In the genomic region with DNA sequence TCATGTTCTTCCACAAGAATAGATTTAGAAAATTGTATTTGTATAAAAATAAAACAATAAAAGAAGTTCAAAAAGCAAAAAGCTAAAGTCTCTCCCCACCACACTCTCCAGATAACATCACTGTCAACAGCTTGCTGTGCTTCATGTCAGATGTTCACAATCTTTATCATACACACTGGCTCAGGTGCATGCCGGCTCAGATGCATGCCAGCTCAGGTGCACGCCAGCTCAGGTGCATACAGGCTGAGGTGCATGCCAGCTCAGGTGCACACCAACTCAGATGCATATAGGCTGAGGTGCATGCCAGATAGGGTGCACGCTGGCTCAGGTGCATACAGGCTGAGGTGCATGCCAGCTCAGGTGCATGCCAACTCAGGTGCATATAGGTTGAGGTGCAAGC, we compare ENCODE assay signal across 25 cellular contexts. TPM values are rescaled to one million over a fixed set of nuclear protein-coding genes. Genes with fewer than 3 reads are reported as not detected.
DNase-seq lines count a peak whose midpoint lies in the region; ATAC-seq and TF ChIP-seq lines count a peak whose summit lies in the region.
"Had no signal": no experiment of that assay in that cellular context is flagged by ENCODE, and none has a peak within 500 bp of the region (broad histone marks: within the 10 kb centered on the region; RNA-seq: fewer than 3 reads in every experiment).

No MANE protein-coding gene starts in this region.

- no peaks in the 10 kb centered on the region for H3F3A ChIP-seq in neural cell (ENCODE audit: insufficient read depth, low read length, poor library complexity, severe bottlenecking)

- H3K18ac ChIP-seq in IMR-90 (ENCODE audit: low read depth, low read length): 0 out of 2 replicates have a peak overlapping the region, but pooled peaks have one; percentile 22

- TF ChIP-seq RAD21 in IMR-90 (IDR thresholded peaks at IDR 0.05; ENCODE audit: low read length) (no peak), neural cell (conservative IDR thresholded peaks at IDR 0.05) (no peak)

- peaks cover 86% of the 10 kb centered on the region for H3K4me1 Mint-ChIP-seq in activated CD8-positive, alpha-beta T cell treated with anti-CD3 and anti-CD28 coated beads for 36 hours (ENCODE audit: low read depth)
- peaks cover 93% of the 10 kb centered on the region for H3K4me1 Mint-ChIP-seq in activated CD8-positive, alpha-beta T cell treated with anti-CD3 and anti-CD28 coated beads, Interleukin-2, amount 10 ng/mL, durations not matched to agents 7 days and 5 days (ENCODE audit: low read depth)
- H3K4me1 Mint-ChIP-seq in activated T-helper 2 cell treated with anti-CD3 and anti-CD28 coated beads, Interferon-gamma antibody, Interleukin-2, Interleukin-4, amounts not matched to agents 10 μg/mL and 5 μg/mL and 100 μg/mL, durations not matched to agents 14 hours and 24 hours and 36 hours (ENCODE audit: low read depth): peaks cover 78% of the 10 kb centered on the region

- H4K20me1 ChIP-seq in IMR-90 (ENCODE audit: insufficient read depth, low read length) (no peaks in the 10 kb centered on the region), neural cell (ENCODE audit: insufficient read depth) (no peaks in the 10 kb centered on the region)

- no peak overlapping the region for H3K14ac ChIP-seq in IMR-90 (replicated peaks; ENCODE audit: low read depth, low read length)

- no peak overlapping the region for H3K23ac ChIP-seq in IMR-90 (ENCODE audit: low read depth, low read length)

- no peak overlapping the region for H2AK9ac ChIP-seq in IMR-90 (replicated peaks; ENCODE audit: low read depth, low read length, poor library complexity)

- TF ChIP-seq POLR2A in IMR-90 (IDR thresholded peaks at IDR 0.05; ENCODE audit: low read depth, low read length): no peak

- H3K9me3 ChIP-seq in IMR-90 (ENCODE audit: control insufficient read depth, insufficient read depth, low read length): no peaks in the 10 kb centered on the region
- H3K9me3 ChIP-seq in neural cell (ENCODE audit: low read length): no peaks in the 10 kb centered on the region
- H3K9me3 ChIP-seq: ascending aorta, SJSA1, suprapubic skin had no signal

- DNase-seq in activated CD8-positive, alpha-beta T cell treated with anti-CD3 and anti-CD28 coated beads for 36 hours: no peak
- no peak for DNase-seq in activated CD8-positive, alpha-beta T cell treated with anti-CD3 and anti-CD28 coated beads, Interleukin-2, amount 10 ng/mL, durations not matched to agents 7 days and 5 days
- DNase-seq in IMR-90 (no peak), substantia nigra (lab: John Stamatoyannopoulos, UW) (no peak)
- no peak for DNase-seq in activated T-helper 2 cell treated with anti-CD3 and anti-CD28 coated beads, Interferon-gamma antibody, Interleukin-2, Interleukin-4, amounts not matched to agents 10 μg/mL and 5 μg/mL and 100 μg/mL, durations not matched to agents 14 hours and 24 hours and 36 hours (ENCODE audit: low spot score)
- no peak for DNase-seq in stimulated activated naive CD8-positive, alpha-beta T cell treated with anti-CD3 and anti-CD28 coated beads, Interleukin-15, Interleukin-2, amounts not matched to agents 100 U/mL and 50 U/mL, for 24 hours
- DNase-seq: activated naive CD4-positive, alpha-beta T cell; caudate nucleus; foreskin fibroblast; hippocampal formation; left ventricle myocardium superior; NCI-H1092 treated with DMSO at 0.1 percent for 48 hours; NCI-H2029 treated with DMSO at 0.1 percent for 48 hours; NK-92 treated with Interleukin-12 subunit alpha and Interleukin-12 subunit beta, amount 100 ng/mL, for 24 hours; WERI-Rb-1 had no signal

- H2BK15ac ChIP-seq in IMR-90 (ENCODE audit: low read depth, low read length): no peak overlapping the region

- no peak overlapping the region for H3K4me2 ChIP-seq in IMR-90 (ENCODE audit: low read depth, low read length)
- no peak overlapping the region for H3K4me2 ChIP-seq in neural cell (ENCODE audit: low read length)
- H3K4me2 ChIP-seq: neural progenitor cell had no signal

- in situ Hi-C loops in IMR-90 (cut with MboI; ENCODE audit: low sequenced_read_pairs): no loop called here

- no peaks in the 10 kb centered on the region for H3K27me3 Mint-ChIP-seq in activated CD8-positive, alpha-beta T cell treated with anti-CD3 and anti-CD28 coated beads for 36 hours
- no peaks in the 10 kb centered on the region for H3K27me3 Mint-ChIP-seq in activated CD8-positive, alpha-beta T cell treated with anti-CD3 and anti-CD28 coated beads, Interleukin-2, amount 10 ng/mL, durations not matched to agents 7 days and 5 days (ENCODE audit: low read depth)
- no peaks in the 10 kb centered on the region for H3K27me3 Mint-ChIP-seq in activated T-helper 2 cell treated with anti-CD3 and anti-CD28 coated beads, Interferon-gamma antibody, Interleukin-2, Interleukin-4, amounts not matched to agents 10 μg/mL and 5 μg/mL and 100 μg/mL, durations not matched to agents 14 hours and 24 hours and 36 hours (ENCODE audit: low read depth)
- H3K27me3 Mint-ChIP-seq: progenitor cell of endocrine pancreas had no signal

- H2BK120ac ChIP-seq in IMR-90 (ENCODE audit: low read depth, low read length): no peak overlapping the region; the same call in 1 of the 2 replicates

- intact Hi-C loops in activated CD8-positive, alpha-beta T cell treated with anti-CD3 and anti-CD28 coated beads for 36 hours (cut with micrococcal nuclease): no loop called here
- intact Hi-C loops in IMR-90 (cut with micrococcal nuclease): no loop called here
- intact Hi-C loops in activated T-helper 2 cell treated with anti-CD3 and anti-CD28 coated beads, Interferon-gamma antibody, Interleukin-2, Interleukin-4, amounts not matched to agents 10 μg/mL and 5 μg/mL and 100 μg/mL, durations not matched to agents 14 hours and 24 hours and 36 hours (cut with micrococcal nuclease): no loop called here

- no peak overlapping the region for H2BK5ac ChIP-seq in IMR-90 (ENCODE audit: low read depth, low read length, poor library complexity, severe bottlenecking)

- H3K9me1 ChIP-seq in IMR-90 (ENCODE audit: insufficient read depth, low read length): peaks cover 7% of the 10 kb centered on the region

- H3K4me3 ChIP-seq in IMR-90 (ENCODE audit: insufficient read depth, low read depth, low read length): no peak overlapping the region
- H3K4me3 ChIP-seq in neural cell (ENCODE audit: low read length): peak overlapping the region; percentile 22
- H3K4me3 ChIP-seq: ascending aorta, dorsolateral prefrontal cortex, neural progenitor cell, SJSA1, suprapubic skin had no signal

- no peaks in the 10 kb centered on the region for H3K36me3 ChIP-seq in IMR-90 (ENCODE audit: control insufficient read depth, insufficient read depth, low read length)
- no peaks in the 10 kb centered on the region for H3K36me3 ChIP-seq in neural cell (ENCODE audit: insufficient read depth, low read length)
- H3K36me3 ChIP-seq: ascending aorta, neural progenitor cell, SJSA1, suprapubic skin, WERI-Rb-1 had no signal

- peaks cover 56% of the 10 kb centered on the region for H3K79me2 ChIP-seq in neural cell (replicated peaks; ENCODE audit: insufficient read depth, low read length)

- H2BK20ac ChIP-seq in IMR-90 (ENCODE audit: low read depth, low read length): no peak overlapping the region

- TF ChIP-seq CTCF in activated CD8-positive, alpha-beta T cell treated with anti-CD3 and anti-CD28 coated beads for 36 hours (IDR thresholded peaks at IDR 0.05): no peak
- TF ChIP-seq CTCF in IMR-90 (conservative IDR thresholded peaks at IDR 0.05; ENCODE audit: low read depth, low read length) (no peak), neural cell (IDR thresholded peaks at IDR 0.05; ENCODE audit: poor library complexity, severe bottlenecking) (no peak)

- no peak overlapping the region for H4K5ac ChIP-seq in IMR-90 (ENCODE audit: low read depth, low read length)

- dilution Hi-C loops in IMR-90 (cut with HindIII; ENCODE audit: low sequenced_read_pairs, unreplicated experiment): no loop called here

- peak overlapping the region; percentile 95 for H3K27ac Mint-ChIP-seq in activated CD8-positive, alpha-beta T cell treated with anti-CD3 and anti-CD28 coated beads for 36 hours
- H3K27ac Mint-ChIP-seq in activated CD8-positive, alpha-beta T cell treated with anti-CD3 and anti-CD28 coated beads, Interleukin-2, amount 10 ng/mL, durations not matched to agents 7 days and 5 days: no peak overlapping the region
- peak overlapping the region; percentile 70 for H3K27ac Mint-ChIP-seq in activated T-helper 2 cell treated with anti-CD3 and anti-CD28 coated beads, Interferon-gamma antibody, Interleukin-2, Interleukin-4, amounts not matched to agents 10 μg/mL and 5 μg/mL and 100 μg/mL, durations not matched to agents 14 hours and 24 hours and 36 hours
- H3K27ac Mint-ChIP-seq: neural progenitor cell, progenitor cell of endocrine pancreas had no signal

- H3K36me3 Mint-ChIP-seq in activated CD8-positive, alpha-beta T cell treated with anti-CD3 and anti-CD28 coated beads for 36 hours (ENCODE audit: low read depth): peaks cover 85% of the 10 kb centered on the region
- H3K36me3 Mint-ChIP-seq in activated CD8-positive, alpha-beta T cell treated with anti-CD3 and anti-CD28 coated beads, Interleukin-2, amount 10 ng/mL, durations not matched to agents 7 days and 5 days (ENCODE audit: low read depth): peaks cover 89% of the 10 kb centered on the region
- H3K36me3 Mint-ChIP-seq in activated T-helper 2 cell treated with anti-CD3 and anti-CD28 coated beads, Interferon-gamma antibody, Interleukin-2, Interleukin-4, amounts not matched to agents 10 μg/mL and 5 μg/mL and 100 μg/mL, durations not matched to agents 14 hours and 24 hours and 36 hours (ENCODE audit: low read depth): peaks cover 90% of the 10 kb centered on the region

- H2AFZ ChIP-seq in IMR-90 (replicated peaks; ENCODE audit: low read length, poor library complexity) (no peak overlapping the region), neural cell (ENCODE audit: low read depth, low read length) (no peak overlapping the region)
- H2AFZ ChIP-seq: neural progenitor cell had no signal

- H3K56ac ChIP-seq in IMR-90 (ENCODE audit: extremely low read depth, insufficient read depth, low read length): no peak overlapping the region

- H4K8ac ChIP-seq in IMR-90 (ENCODE audit: low read depth in 2 of 2, low read length in 2 of 2): no peak overlapping the region

- H4K91ac ChIP-seq in IMR-90 (ENCODE audit: insufficient read depth, low read depth, low read length): no peak overlapping the region

- WGBS in IMR-90 (ENCODE audit: extremely low coverage in 2 of 2, insufficient read length in 1 of 2), 2 experiments: no CpG with 5 or more reads among the region's 3 CpGs

- no peaks in the 10 kb centered on the region for H3K9me3 Mint-ChIP-seq in activated CD8-positive, alpha-beta T cell treated with anti-CD3 and anti-CD28 coated beads for 36 hours
- H3K9me3 Mint-ChIP-seq in activated CD8-positive, alpha-beta T cell treated with anti-CD3 and anti-CD28 coated beads, Interleukin-2, amount 10 ng/mL, durations not matched to agents 7 days and 5 days (ENCODE audit: insufficient read depth): no peaks in the 10 kb centered on the region
- no peaks in the 10 kb centered on the region for H3K9me3 Mint-ChIP-seq in activated T-helper 2 cell treated with anti-CD3 and anti-CD28 coated beads, Interferon-gamma antibody, Interleukin-2, Interleukin-4, amounts not matched to agents 10 μg/mL and 5 μg/mL and 100 μg/mL, durations not matched to agents 14 hours and 24 hours and 36 hours
- H3K9me3 Mint-ChIP-seq: neural progenitor cell had no signal

- no peaks in the 10 kb centered on the region for H3K27me3 ChIP-seq in IMR-90 (ENCODE audit: control insufficient read depth, insufficient read depth, low read length)
- H3K27me3 ChIP-seq in neural cell (ENCODE audit: insufficient read depth, low read depth, low read length): no peaks in the 10 kb centered on the region
- H3K27me3 ChIP-seq: ascending aorta, dorsolateral prefrontal cortex, neural progenitor cell, suprapubic skin had no signal

- TF ChIP-seq EP300 in neural cell (conservative IDR thresholded peaks at IDR 0.05; ENCODE audit: poor library complexity, severe bottlenecking): no peak

- ATAC-seq in activated CD8-positive, alpha-beta T cell treated with anti-CD3 and anti-CD28 coated beads for 36 hours: no peak
- no peak for ATAC-seq in activated CD8-positive, alpha-beta T cell treated with anti-CD3 and anti-CD28 coated beads, Interleukin-2, amount 10 ng/mL, durations not matched to agents 7 days and 5 days
- ATAC-seq in IMR-90 (ENCODE audit: low read depth) (no peak), GM18502 (IDR thresholded peaks at IDR 0.05; ENCODE audit: poor library complexity, unreplicated experiment) (no peak)
- ATAC-seq in stimulated activated naive CD8-positive, alpha-beta T cell treated with anti-CD3 and anti-CD28 coated beads, Interleukin-15, Interleukin-2, amounts not matched to agents 100 U/mL and 50 U/mL, for 24 hours: no peak
- ATAC-seq: left ventricle myocardium superior, Panc1 had no signal

- no peak overlapping the region for H3K4me3 Mint-ChIP-seq in activated CD8-positive, alpha-beta T cell treated with anti-CD3 and anti-CD28 coated beads for 36 hours
- no peak overlapping the region for H3K4me3 Mint-ChIP-seq in activated CD8-positive, alpha-beta T cell treated with anti-CD3 and anti-CD28 coated beads, Interleukin-2, amount 10 ng/mL, durations not matched to agents 7 days and 5 days
- peak overlapping the region; percentile 49 for H3K4me3 Mint-ChIP-seq in activated T-helper 2 cell treated with anti-CD3 and anti-CD28 coated beads, Interferon-gamma antibody, Interleukin-2, Interleukin-4, amounts not matched to agents 10 μg/mL and 5 μg/mL and 100 μg/mL, durations not matched to agents 14 hours and 24 hours and 36 hours (ENCODE audit: low read depth)
- H3K4me3 Mint-ChIP-seq: neural progenitor cell had no signal

- POLR2A ChIA-PET in activated CD8-positive, alpha-beta T cell treated with anti-CD3 and anti-CD28 coated beads for 36 hours (lab: Charles Lee): interaction anchor here (1.2 kb wide), 1 partner anchor 52 kb away, joined by 5 read pairs; no protein-coding TSS in a partner anchor
- POLR2A ChIA-PET in activated CD8-positive, alpha-beta T cell treated with anti-CD3 and anti-CD28 coated beads, Interleukin-2, amount 10 ng/mL, durations not matched to agents 7 days and 5 days (lab: Charles Lee): interaction anchor here (0.8 to 1.0 kb wide), 2 partner anchors 10 to 84 kb away, joined by 3 to 5 read pairs; no protein-coding TSS in a partner anchor
- POLR2A ChIA-PET in IMR-90 (lab: Charles Lee; ENCODE audit: unreplicated experiment): no interaction called here

- H3K9me2 ChIP-seq in neural cell (ENCODE audit: insufficient read depth, low read length): no peaks in the 10 kb centered on the region

- H3K79me1 ChIP-seq in IMR-90 (ENCODE audit: low read depth in 1 of 2, low read length in 2 of 2): peaks cover 0 to 7% of the 10 kb centered on the region in 2 experiments; a peak in 2 of 4 replicates

- H3K9ac ChIP-seq in IMR-90 (ENCODE audit: low read depth, low read length): no peak overlapping the region
- H3K9ac ChIP-seq in neural cell (ENCODE audit: low read length): no peak overlapping the region
- H3K9ac ChIP-seq: neural progenitor cell had no signal

- H3K4me1 ChIP-seq in IMR-90 (ENCODE audit: control insufficient read depth, insufficient read depth, low read length): peaks cover 23% of the 10 kb centered on the region
- H3K4me1 ChIP-seq: ascending aorta had no signal

- H3K27ac ChIP-seq in IMR-90 (ENCODE audit: insufficient read depth, low read length): no peak overlapping the region
- H3K27ac ChIP-seq in neural cell (ENCODE audit: low read length): peak overlapping the region; percentile 29
- no peak overlapping the region for H3K27ac ChIP-seq in substantia nigra (ENCODE audit: low read depth, low read length, poor library complexity, severe bottlenecking)
- H3K27ac ChIP-seq: ascending aorta, epithelial cell of prostate, neural progenitor cell, SJSA1, suprapubic skin, WERI-Rb-1 had no signal

- BruUV-seq in IMR-90 (replicated peaks; lab: Mats Ljungman, UMichigan): no TSS peak

- no peak overlapping the region for H3K4ac ChIP-seq in IMR-90 (ENCODE audit: low read depth, low read length)

- CTCF ChIA-PET in activated CD8-positive, alpha-beta T cell treated with anti-CD3 and anti-CD28 coated beads for 36 hours (lab: Charles Lee): interaction anchor here (1.4 to 4.4 kb wide), 6 partner anchors 15 to 77 kb away, joined by 3 to 17 read pairs (median 5); no protein-coding TSS in a partner anchor
- CTCF ChIA-PET in activated CD8-positive, alpha-beta T cell treated with anti-CD3 and anti-CD28 coated beads, Interleukin-2, amount 10 ng/mL, durations not matched to agents 7 days and 5 days (lab: Charles Lee): interaction anchor here (0.6 to 5.3 kb wide), 4 partner anchors 10 to 82 kb away, joined by 3 to 28 read pairs (median 6); no protein-coding TSS in a partner anchor
- CTCF ChIA-PET in IMR-90 (lab: Yijun Ruan, JAX): no interaction called here

- no peak overlapping the region for H2AK5ac ChIP-seq in IMR-90 (ENCODE audit: low read depth, low read length)

RNA-seq across cellular contexts. Expression of a gene that starts 26.5 kb away (rescaled TPM):
- 100 to 1,000 TPM; 290 to 317 TPM for total RNA-seq in activated CD8-positive, alpha-beta T cell treated with anti-CD3 and anti-CD28 coated beads for 36 hours
- total RNA-seq in activated CD8-positive, alpha-beta T cell treated with anti-CD3 and anti-CD28 coated beads, Interleukin-2, amount 10 ng/mL, durations not matched to agents 7 days and 5 days: 100 to 1,000 TPM; 314 to 321 TPM
- 0.56 and 0.90 TPM in 2 replicates for total RNA-seq in IMR-90 (2012; rRNA removed)
- polyA plus RNA-seq in IMR-90 (2012; rRNA removed) (1.1 and 1.5 TPM in 2 replicates), neural cell (34.0 and 40.9 TPM in 2 replicates)
- 0.82 and 1.2 TPM in 2 replicates for polyA plus RNA-seq in IMR-90 (2012; cell fraction: cytosol; rRNA removed)
- polyA plus RNA-seq in IMR-90 (2012; cell fraction: nucleus; rRNA removed; ENCODE audit: low replicate concordance): 6.2 and 6.8 TPM in 2 replicates
- total RNA-seq in activated T-helper 2 cell treated with anti-CD3 and anti-CD28 coated beads, Interferon-gamma antibody, Interleukin-2, Interleukin-4, amounts not matched to agents 10 μg/mL and 5 μg/mL and 100 μg/mL, durations not matched to agents 14 hours and 24 hours and 36 hours: 317 and 330 TPM in 2 replicates
- polyA minus RNA-seq in neural cell: 47.5 and 67.0 TPM in 2 replicates

Comparison
In these comparisons a context has a peak if more than half of its experiments do, and no peak if none do; other contexts are left out.
1. RNA of a gene that starts 26.5 kb away (total RNA-seq): 314 to 321 TPM in activated CD8-positive, alpha-beta T cell treated with anti-CD3 and anti-CD28 coated beads, Interleukin-2, amount 10 ng/mL, durations not matched to agents 7 days and 5 days, 290 to 317 TPM in activated CD8-positive, alpha-beta T cell treated with anti-CD3 and anti-CD28 coated beads for 36 hours and 317 to 330 TPM in activated T-helper 2 cell treated with anti-CD3 and anti-CD28 coated beads, Interferon-gamma antibody, Interleukin-2, Interleukin-4, amounts not matched to agents 10 μg/mL and 5 μg/mL and 100 μg/mL, durations not matched to agents 14 hours and 24 hours and 36 hours; 0.56 to 0.90 TPM in IMR-90; every median in the first group is over 100 times any median in the second.